Comparison of ENCODE assay signal across 15 cellular contexts in the genomic region with DNA sequence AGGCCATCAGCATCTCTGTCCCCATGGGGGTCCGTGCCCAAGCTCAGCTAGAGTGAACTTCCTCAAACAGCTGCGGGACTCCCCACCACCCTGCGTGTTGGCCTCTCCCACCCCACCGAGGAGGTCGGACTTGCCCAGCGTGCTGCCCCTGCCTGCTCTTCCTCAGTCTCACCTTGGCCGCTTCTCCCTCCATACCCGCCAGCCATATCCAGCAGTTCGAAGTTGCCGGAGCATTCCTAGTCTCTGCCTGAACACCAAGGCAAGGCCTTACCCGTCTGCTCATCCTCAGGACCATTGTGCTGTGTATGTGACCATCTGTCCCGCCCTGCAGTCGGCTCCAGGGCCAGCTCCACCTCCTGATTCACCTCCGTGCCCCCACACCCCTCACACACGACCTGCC.
"Had no signal": no experiment of that assay in that cellular context is flagged by ENCODE, and none has a peak within 500 bp of the region (broad histone marks: within the 10 kb centered on the region; RNA-seq: fewer than 3 reads in every experiment).

No MANE protein-coding gene starts in this region.

- H3K9me3 ChIP-seq: gastrocnemius medialis, heart right ventricle, ovary, stomach, testis had no signal

- H3K4me3 ChIP-seq: dorsolateral prefrontal cortex, gastrocnemius medialis, heart right ventricle, ovary, stomach, testis had no signal

- H3K4me1 ChIP-seq: gastrocnemius medialis, heart right ventricle, stomach, testis had no signal

- DNase-seq: activated CD4-positive, alpha-beta T cell treated with anti-CD3 and anti-CD28 coated beads, Interleukin-2, amount 50 U/mL, for 48 hours; activated CD8-positive, alpha-beta memory T cell treated with anti-CD3 and anti-CD28 coated beads, Interleukin-2, amount 10 ng/mL, durations not matched to agents 7 days and 5 days; activated T-cell treated with anti-CD3 and anti-CD28 coated beads, Interleukin-2, amount 50 U/mL, for 1 hour; amniotic stem cell; dorsolateral prefrontal cortex; endodermal cell; erythroblast; gastrocnemius medialis; heart right ventricle; ovary; stimulated activated CD4-positive, alpha-beta T cell treated with anti-CD3 and anti-CD28 coated beads, Interleukin-1b, Interleukin-23, amount 100 ng/mL, for 48 hours; stomach; T1000; testis had no signal

- H3K27me3 ChIP-seq: dorsolateral prefrontal cortex, ovary, testis had no signal

- H3K27ac ChIP-seq: gastrocnemius medialis, heart right ventricle, ovary, stomach, testis, VCaP had no signal

- H3K36me3 ChIP-seq: gastrocnemius medialis, heart right ventricle, ovary, stomach had no signal

- ATAC-seq: activated CD8-positive, alpha-beta memory T cell treated with anti-CD3 and anti-CD28 coated beads, Interleukin-2, amount 10 ng/mL, durations not matched to agents 7 days and 5 days; gastrocnemius medialis; heart right ventricle had no signal
